Comparison of ENCODE assay signal across 9 cellular contexts in the genomic region with DNA sequence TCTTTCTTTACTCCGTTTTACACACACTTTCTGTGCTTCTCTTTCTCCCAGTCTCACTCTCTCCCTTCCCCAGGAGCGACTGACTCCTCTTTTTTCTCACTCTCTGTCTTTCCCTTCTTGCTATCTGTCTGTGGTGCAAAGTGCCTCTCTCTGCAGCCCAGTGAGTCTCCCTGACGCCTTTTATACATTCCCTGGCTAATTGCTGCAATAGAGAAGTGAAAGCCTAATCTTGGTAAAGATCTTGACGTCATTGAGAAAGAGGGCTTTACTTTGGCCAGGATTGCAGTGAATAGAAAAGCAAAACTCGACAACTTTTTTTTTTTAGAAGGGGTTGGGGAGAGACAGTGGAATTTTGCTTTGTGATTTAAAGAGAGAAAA. TPM values are rescaled to one million over a fixed set of nuclear protein-coding genes. Genes with fewer than 3 reads are reported as not detected.
DNase-seq lines count a peak whose midpoint lies in the region; ATAC-seq lines count a peak whose summit lies in the region.
"Had no signal": no experiment of that assay in that cellular context is flagged by ENCODE, and none has a peak within 500 bp of the region (broad histone marks: within the 10 kb centered on the region; RNA-seq: fewer than 3 reads in every experiment).

No MANE protein-coding gene starts in this region.

- H3K9me3 ChIP-seq in skeletal muscle satellite cell (replicated peaks; ENCODE audit: low read length): no peaks in the 10 kb centered on the region

- H3K36me3 ChIP-seq in skeletal muscle satellite cell (ENCODE audit: insufficient read depth, low read length): no peaks in the 10 kb centered on the region

- peaks cover 23% of the 10 kb centered on the region for H3K4me1 ChIP-seq in skeletal muscle satellite cell (ENCODE audit: control insufficient read depth, insufficient read depth, low read length)

- DNase-seq in NCI-H82 treated with DMSO at 0.1 percent for 48 hours (lab: John Stamatoyannopoulos, UW; ENCODE audit: unreplicated experiment) (peak; percentile 19), fibroblast of gingiva (ENCODE audit: low read depth) (peak; percentile 75), NCI-H748 treated with DMSO at 0.1 percent for 48 hours (lab: John Stamatoyannopoulos, UW) (no peak), NCI-H1092 (lab: John Stamatoyannopoulos, UW) (no peak), NCI-H187 (lab: John Stamatoyannopoulos, UW) (no peak)
- no peak for DNase-seq in NK-92 treated with Interleukin-12 subunit alpha and Interleukin-12 subunit beta, amount 100 ng/mL, for 24 hours (lab: John Stamatoyannopoulos, UW)

- H3K9ac ChIP-seq in skeletal muscle satellite cell (ENCODE audit: low read depth, low read length): peak overlapping the region; percentile 66

- peak overlapping the region; percentile 66 for H3K4me3 ChIP-seq in skeletal muscle satellite cell (ENCODE audit: low read length)

- peak; percentile 61 for ATAC-seq in GM19351 (IDR thresholded peaks at IDR 0.05; ENCODE audit: unreplicated experiment)

- peaks cover 4% of the 10 kb centered on the region for H3K27me3 ChIP-seq in skeletal muscle satellite cell (ENCODE audit: control insufficient read depth, insufficient read depth, low read length)

- peak overlapping the region; percentile 93 for H3K4me2 ChIP-seq in skeletal muscle satellite cell (ENCODE audit: low read length)

RNA-seq across cellular contexts. Expression of gene DIO2, which starts 0.7 kb away (rescaled TPM):
- total RNA-seq in skeletal muscle satellite cell (2012; rRNA removed): under 0.01 TPM in 2 replicates
- total RNA-seq: mononuclear cell had no signal

Comparison
In these comparisons a context has a peak if more than half of its experiments do, and no peak if none do; other contexts are left out.
1. DNase-seq: peak in NCI-H82 treated with DMSO at 0.1 percent for 48 hours (single experiment) and fibroblast of gingiva (single experiment); none in NCI-H748 treated with DMSO at 0.1 percent for 48 hours (single experiment), NCI-H1092 (single experiment), NCI-H187 (0 of 2) and NK-92 treated with Interleukin-12 subunit alpha and Interleukin-12 subunit beta, amount 100 ng/mL, for 24 hours (single experiment).